ENCODE assay signal across 9 cellular contexts in genomic region chr6:319177-320131, GRCh38. TPM values are rescaled to one million over a fixed set of nuclear protein-coding genes. Genes with fewer than 3 reads are reported as not detected.
DNase-seq lines count a peak whose midpoint lies in the region; ATAC-seq and TF ChIP-seq lines count a peak whose summit lies in the region.
"Had no signal": no experiment of that assay in that cellular context is flagged by ENCODE, and none has a peak within 500 bp of the region (broad histone marks: within the 10 kb centered on the region; RNA-seq: fewer than 3 reads in every experiment).

No MANE protein-coding gene starts in this region.

- ATAC-seq in GM18505 (IDR thresholded peaks at IDR 0.05; ENCODE audit: unreplicated experiment) (peak; percentile 36), GM19351 (IDR thresholded peaks at IDR 0.05; ENCODE audit: unreplicated experiment) (peak; percentile 42), HG02938 (IDR thresholded peaks at IDR 0.05; ENCODE audit: unreplicated experiment) (peak; percentile 44)

- H3K36me3 ChIP-seq in neural progenitor cell, result no peaks in the 10 kb centered on the region

- no peak overlapping the region for H3K4me2 ChIP-seq in neural progenitor cell

- CTCF ChIA-PET in activated CD4-positive, alpha-beta memory T cell treated with anti-CD3 and anti-CD28 coated beads for 36 hours (lab: Charles Lee), result interaction anchor here (0.5 to 1.9 kb wide), 6 partner anchors 9 to 163 kb away, joined by 3 to 10 read pairs (median 4); no protein-coding TSS in a partner anchor

- no peak overlapping the region for H2AFZ ChIP-seq in neural progenitor cell (replicated peaks)

- H3K79me2 ChIP-seq in neural progenitor cell (ENCODE audit: low read depth), result no peaks in the 10 kb centered on the region

- intact Hi-C loops in activated CD4-positive, alpha-beta memory T cell treated with anti-CD3 and anti-CD28 coated beads for 36 hours (cut with micrococcal nuclease), result loop anchor here (1.0 to 10.0 kb wide), 7 partner anchors 17 to 235 kb away; partner anchors contain the start of gene DUSP22

- POLR2A ChIA-PET in activated CD4-positive, alpha-beta memory T cell treated with anti-CD3 and anti-CD28 coated beads for 36 hours (lab: Charles Lee), result interaction anchor here (0.6 to 1.9 kb wide), 8 partner anchors 9 to 130 kb away, joined by 3 to 9 read pairs (median 3); partner anchors contain the start of gene IRF4

- H3K27me3 Mint-ChIP-seq in activated CD4-positive, alpha-beta memory T cell treated with anti-CD3 and anti-CD28 coated beads for 36 hours, result peaks cover 2% of the 10 kb centered on the region
- H3K27me3 Mint-ChIP-seq in neural progenitor cell (ENCODE audit: insufficient read depth, low read depth), result peaks cover 11% of the 10 kb centered on the region
- H3K27me3 Mint-ChIP-seq: activated naive CD4-positive, alpha-beta T cell treated with anti-CD3 and anti-CD28 coated beads, Interleukin-2, amount 50 U/mL, for 24 hours had no signal

- H3F3A ChIP-seq in neural progenitor cell (ENCODE audit: low read depth), result no peaks in the 10 kb centered on the region

- H3K27ac ChIP-seq in neural progenitor cell, result no peak overlapping the region

- no peaks in the 10 kb centered on the region for H3K27me3 ChIP-seq in neural progenitor cell

- H3K9ac ChIP-seq in neural progenitor cell, result no peak overlapping the region

- H3K4me3 ChIP-seq in neural progenitor cell, result no peak overlapping the region

- peak; percentile 23 for TF ChIP-seq POLR2A in GM18505 (IDR thresholded peaks at IDR 0.05; ENCODE audit: borderline replicate concordance, extremely low read depth, insufficient read depth, insufficient read length)

- no peaks in the 10 kb centered on the region for H3K9me3 Mint-ChIP-seq in activated CD4-positive, alpha-beta memory T cell treated with anti-CD3 and anti-CD28 coated beads for 36 hours
- H3K9me3 Mint-ChIP-seq in neural progenitor cell, result peaks cover 27% of the 10 kb centered on the region
- H3K9me3 Mint-ChIP-seq: activated naive CD4-positive, alpha-beta T cell treated with anti-CD3 and anti-CD28 coated beads, Interleukin-2, amount 50 U/mL, for 24 hours had no signal

- no peak for TF ChIP-seq CTCF in neural progenitor cell (IDR thresholded peaks at IDR 0.05)

- H3K4me1 Mint-ChIP-seq in activated CD4-positive, alpha-beta memory T cell treated with anti-CD3 and anti-CD28 coated beads for 36 hours (ENCODE audit: low read depth), result peaks cover 20% of the 10 kb centered on the region
- peaks cover 2% of the 10 kb centered on the region for H3K4me1 Mint-ChIP-seq in neural progenitor cell
- H3K4me1 Mint-ChIP-seq: endodermal cell had no signal

- H3K4me1 ChIP-seq in neural progenitor cell, result no peaks in the 10 kb centered on the region

- DNase-seq in activated CD4-positive, alpha-beta memory T cell treated with anti-CD3 and anti-CD28 coated beads for 36 hours, result peak; percentile 55
- DNase-seq in NCI-H524 (lab: John Stamatoyannopoulos, UW) (no peak), neural progenitor cell (ENCODE audit: low spot score) (no peak), COLO829 (ENCODE audit: low spot score) (no peak)
- DNase-seq: endodermal cell had no signal

- no peaks in the 10 kb centered on the region for H3K9me3 ChIP-seq in neural progenitor cell (ENCODE audit: low read depth)

- H3K36me3 Mint-ChIP-seq in activated CD4-positive, alpha-beta memory T cell treated with anti-CD3 and anti-CD28 coated beads for 36 hours, result peaks cover 5% of the 10 kb centered on the region
- peaks cover 5% of the 10 kb centered on the region for H3K36me3 Mint-ChIP-seq in neural progenitor cell

- H3K27ac Mint-ChIP-seq in activated CD4-positive, alpha-beta memory T cell treated with anti-CD3 and anti-CD28 coated beads for 36 hours, result peak overlapping the region; percentile 60
- H3K27ac Mint-ChIP-seq in neural progenitor cell, result no peak overlapping the region
- H3K27ac Mint-ChIP-seq: activated naive CD4-positive, alpha-beta T cell treated with anti-CD3 and anti-CD28 coated beads, Interleukin-2, amount 50 U/mL, for 24 hours; endodermal cell had no signal

- H3K4me3 Mint-ChIP-seq in activated CD4-positive, alpha-beta memory T cell treated with anti-CD3 and anti-CD28 coated beads for 36 hours, result no peak overlapping the region
- H3K4me3 Mint-ChIP-seq in neural progenitor cell, result no peak overlapping the region
- H3K4me3 Mint-ChIP-seq: activated naive CD4-positive, alpha-beta T cell treated with anti-CD3 and anti-CD28 coated beads, Interleukin-2, amount 50 U/mL, for 24 hours; endodermal cell had no signal

- no peaks in the 10 kb centered on the region for H4K20me1 ChIP-seq in neural progenitor cell (ENCODE audit: low read depth)

RNA-seq across cellular contexts. Expression of gene DUSP22, which starts 27.2 kb away (rescaled TPM):
- total RNA-seq in activated CD4-positive, alpha-beta memory T cell treated with anti-CD3 and anti-CD28 coated beads for 36 hours, result 10 to 100 TPM; 28.0 to 28.7 TPM
- 40.0 and 51.3 TPM in 2 replicates for total RNA-seq in neural progenitor cell (ENCODE audit: low replicate concordance)
